In the genomic region with DNA sequence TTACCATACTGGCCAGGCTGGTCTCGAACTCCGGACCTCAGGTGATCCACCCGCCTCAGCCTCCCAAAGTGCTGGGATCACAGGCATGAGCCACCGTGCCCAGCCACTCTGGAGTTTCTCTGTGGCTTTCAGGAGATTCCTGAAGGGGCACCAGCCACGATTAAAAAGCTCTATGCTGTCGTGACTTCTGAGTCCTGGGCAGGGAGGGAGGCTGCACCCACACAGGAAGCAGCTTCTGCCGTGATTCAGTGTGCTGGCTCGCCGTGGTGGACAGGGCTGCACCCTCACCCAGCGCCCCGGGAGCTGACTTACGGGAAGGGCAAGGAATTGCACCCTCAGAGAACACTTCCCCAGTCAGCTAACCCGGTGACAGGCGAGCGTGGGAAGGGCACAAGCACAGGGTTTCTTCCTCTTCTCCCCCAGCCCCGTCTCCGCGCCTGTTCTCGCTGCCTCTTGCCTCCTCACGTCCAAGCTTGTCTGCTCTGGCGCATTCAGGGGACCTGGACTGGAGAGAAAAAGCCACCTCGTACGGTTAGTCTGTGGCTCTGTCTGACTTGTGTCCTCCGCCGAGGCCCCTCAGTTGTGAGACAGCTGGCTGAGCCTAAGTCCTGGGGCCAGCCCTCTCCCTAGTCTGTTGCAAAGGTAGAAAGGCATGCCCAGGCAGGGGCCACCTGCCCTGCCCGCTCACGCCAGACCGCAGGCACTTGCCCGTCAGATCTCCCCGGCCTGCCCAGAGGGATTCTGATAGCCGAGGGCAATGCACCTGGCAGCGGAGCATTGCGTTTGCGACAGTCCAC, we compare ENCODE assay signal across 8 cellular contexts.
DNase-seq lines count a peak whose midpoint lies in the region; ATAC-seq and TF ChIP-seq lines count a peak whose summit lies in the region.

No MANE protein-coding gene starts in this region.

- no peaks in the 10 kb centered on the region for H3F3A ChIP-seq in GM23338 (replicated peaks; ENCODE audit: low read depth)

- H3K27me3 Mint-ChIP-seq in GM23338 (ENCODE audit: insufficient read depth, low read depth, poor library complexity): peaks cover 12% of the 10 kb centered on the region

- no peaks in the 10 kb centered on the region for H3K9me2 ChIP-seq in GM23338 (ENCODE audit: insufficient read depth)

- no peaks in the 10 kb centered on the region for H3K36me3 ChIP-seq in GM23338 (ENCODE audit: insufficient read depth)

- no peak overlapping the region for H3K4me2 ChIP-seq in GM23338

- TF ChIP-seq CTCF in GM23338 (conservative IDR thresholded peaks at IDR 0.05; ENCODE audit: low read depth in 2 of 2): no peak
- no peak for TF ChIP-seq CTCF in fibroblast of villous mesenchyme (IDR thresholded peaks at IDR 0.05; ENCODE audit: insufficient read depth, low read depth, low read length)
- TF ChIP-seq CTCF in retinal pigment epithelial cell (conservative IDR thresholded peaks at IDR 0.05; ENCODE audit: low read depth, low read length): no peak
- no peak for TF ChIP-seq CTCF in GM20000 (IDR thresholded peaks at IDR 0.05; ENCODE audit: extremely low read depth, missing control alignments)

- DNase-seq in GM23338 (ENCODE audit: low spot score) (no peak), RKO (ENCODE audit: low spot score) (peak; percentile 42), fibroblast of villous mesenchyme (ENCODE audit: low read depth) (peak; percentile 94), retinal pigment epithelial cell (ENCODE audit: low read depth) (peak; percentile 65), GM20000 (ENCODE audit: low spot score) (no peak), T-helper 2 cell (no peak)
- DNase-seq in activated effector memory CD4-positive, alpha-beta T cell treated with Interleukin-2 at 50 U/mL for 16 hours: no peak

- peaks cover 56% of the 10 kb centered on the region for H3K79me2 ChIP-seq in GM23338 (replicated peaks; ENCODE audit: insufficient read depth)

- H3K4me3 ChIP-seq in GM23338 (no peak overlapping the region), fibroblast of villous mesenchyme (ENCODE audit: low read depth, low read length) (peak overlapping the region; percentile 9), retinal pigment epithelial cell (ENCODE audit: low read length) (no peak overlapping the region)

- H3K9me3 Mint-ChIP-seq in GM23338: no peaks in the 10 kb centered on the region

- no peaks in the 10 kb centered on the region; the same call in none of the 2 replicates for H4K20me1 ChIP-seq in GM23338 (replicated peaks; ENCODE audit: insufficient read depth)

- peaks cover 32% of the 10 kb centered on the region for H3K4me1 ChIP-seq in GM23338 (ENCODE audit: insufficient read depth)

- H3K4me1 Mint-ChIP-seq in GM23338: peaks cover 43% of the 10 kb centered on the region

- no peak overlapping the region for H3K4me3 Mint-ChIP-seq in GM23338

- peak overlapping the region; percentile 91; the same call in 1 of the 2 replicates for H3K27ac Mint-ChIP-seq in GM23338

- no peak overlapping the region; the same call in 1 of the 2 replicates for H3K27ac ChIP-seq in GM23338 (ENCODE audit: low read depth)

- ATAC-seq in GM23338 (no peak), GM19395 (IDR thresholded peaks at IDR 0.05; ENCODE audit: unreplicated experiment) (no peak)

- H3K27me3 ChIP-seq in GM23338 (ENCODE audit: insufficient read depth): peaks cover 9% of the 10 kb centered on the region

- peaks cover 6% of the 10 kb centered on the region; the same call in 1 of the 3 replicates for H3K36me3 Mint-ChIP-seq in GM23338 (ENCODE audit: low read depth)

- H2AFZ ChIP-seq in GM23338: no peak overlapping the region

TF ChIP-seq in GM23338, 12 proteins besides CTCF, POLR2A, EP300 and RAD21 (continues in another document):
- no peak for TF ChIP-seq EZH2 (IDR thresholded peaks at IDR 0.05; ENCODE audit: low read depth, unreplicated experiment)
- TF ChIP-seq STAT1 (IDR thresholded peaks at IDR 0.05; ENCODE audit: unreplicated experiment): no peak
- TF ChIP-seq ZNF331 (CRISPR knock-in tag; IDR thresholded peaks at IDR 0.05; ENCODE audit: low read depth): no peak
- TF ChIP-seq ZNF462 (CRISPR knock-in tag; IDR thresholded peaks at IDR 0.05): no peak
- no peak for TF ChIP-seq JUNB (IDR thresholded peaks at IDR 0.05; ENCODE audit: unreplicated experiment)
- no peak for TF ChIP-seq POLR2AphosphoS5 (IDR thresholded peaks at IDR 0.05; ENCODE audit: low read depth)
- TF ChIP-seq CREB1 (CRISPR knock-in tag; IDR thresholded peaks at IDR 0.05; ENCODE audit: low read depth): no peak
- TF ChIP-seq, protein P1, sequence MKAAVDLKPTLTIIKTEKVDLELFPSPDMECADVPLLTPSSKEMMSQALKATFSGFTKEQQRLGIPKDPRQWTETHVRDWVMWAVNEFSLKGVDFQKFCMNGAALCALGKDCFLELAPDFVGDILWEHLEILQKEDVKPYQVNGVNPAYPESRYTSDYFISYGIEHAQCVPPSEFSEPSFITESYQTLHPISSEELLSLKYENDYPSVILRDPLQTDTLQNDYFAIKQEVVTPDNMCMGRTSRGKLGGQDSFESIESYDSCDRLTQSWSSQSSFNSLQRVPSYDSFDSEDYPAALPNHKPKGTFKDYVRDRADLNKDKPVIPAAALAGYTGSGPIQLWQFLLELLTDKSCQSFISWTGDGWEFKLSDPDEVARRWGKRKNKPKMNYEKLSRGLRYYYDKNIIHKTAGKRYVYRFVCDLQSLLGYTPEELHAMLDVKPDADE (IDR thresholded peaks at IDR 0.05): no peak

Comparison
In these comparisons a context has a peak if more than half of its experiments do, and no peak if none do; other contexts are left out.
1. DNase-seq: peak in RKO (single experiment), fibroblast of villous mesenchyme (single experiment) and retinal pigment epithelial cell (single experiment); none in GM23338 (single experiment), activated effector memory CD4-positive, alpha-beta T cell treated with Interleukin-2 at 50 U/mL for 16 hours (single experiment), GM20000 (single experiment) and T-helper 2 cell (0 of 5).